ENCODE assay signal across 27 cellular contexts in the genomic region with DNA sequence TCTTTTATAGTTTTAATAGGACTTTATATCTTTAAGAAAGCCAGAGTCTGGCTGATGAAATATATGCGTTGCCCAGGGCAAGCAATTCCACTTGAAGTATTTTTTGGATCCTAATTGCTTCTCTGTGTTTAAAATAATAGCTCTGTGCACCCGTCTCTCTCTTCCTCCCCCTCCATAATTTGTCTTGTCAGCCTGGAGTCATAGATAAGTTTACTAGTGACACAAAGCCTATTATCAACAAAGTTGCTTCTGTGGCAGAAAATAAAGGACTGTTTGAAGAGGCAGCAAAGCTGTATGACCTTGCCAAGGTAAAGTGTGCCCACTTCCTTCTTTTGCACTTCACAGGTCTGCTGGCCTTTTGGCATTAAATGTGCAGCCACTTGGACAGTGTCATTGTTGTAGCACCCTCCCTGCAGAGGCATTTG. TPM values are rescaled to one million over a fixed set of nuclear protein-coding genes. Genes with fewer than 3 reads are reported as not detected.
DNase-seq lines count a peak whose midpoint lies in the region; ATAC-seq, FAIRE-seq and TF ChIP-seq lines count a peak whose summit lies in the region.
"Had no signal": no experiment of that assay in that cellular context is flagged by ENCODE, and none has a peak within 500 bp of the region (broad histone marks: within the 10 kb centered on the region; RNA-seq: fewer than 3 reads in every experiment).

No MANE protein-coding gene starts in this region.

- TF ChIP-seq CTCF in K562 (IDR thresholded peaks at IDR 0.05 in 2 of 3, conservative IDR thresholded peaks at IDR 0.05 in 1 of 3; ENCODE audit: insufficient read depth in 2 of 3, low read depth in 1 of 3, low read length in 3 of 3): no peak
- TF ChIP-seq CTCF in osteocyte (IDR thresholded peaks at IDR 0.05): no peak
- TF ChIP-seq CTCF in hepatocyte (IDR thresholded peaks at IDR 0.05; ENCODE audit: poor library complexity): no peak

- H3K36me3 ChIP-seq in GM23248 (ENCODE audit: low read depth): peaks cover 21% of the 10 kb centered on the region
- H3K36me3 ChIP-seq in K562 (ENCODE audit: control insufficient read depth, insufficient read depth, low read length): peaks cover 94% of the 10 kb centered on the region
- no peaks in the 10 kb centered on the region for H3K36me3 ChIP-seq in hepatocyte (replicated peaks; ENCODE audit: insufficient read depth, low read depth)

- no peaks in the 10 kb centered on the region for H3K9me1 ChIP-seq in K562 (ENCODE audit: control insufficient read depth, insufficient read depth, low read length)

- CTCF ChIA-PET in activated CD8-positive, alpha-beta memory T cell treated with anti-CD3 and anti-CD28 coated beads, Interleukin-2, amount 10 ng/mL, durations not matched to agents 7 days and 5 days (lab: Charles Lee): interaction anchor here (1.5 to 3.2 kb wide), 2 partner anchors 16 to 33 kb away, joined by 3 to 11 read pairs; no protein-coding TSS in a partner anchor
- CTCF ChIA-PET in K562 (lab: Yijun Ruan, JAX; ENCODE audit: low intra/inter-chr PET ratio): no interaction called here
- CTCF ChIA-PET in activated CD4-positive, alpha-beta memory T cell treated with anti-CD3 and anti-CD28 coated beads for 36 hours (lab: Charles Lee): no interaction called here

- no peaks in the 10 kb centered on the region for H3K27me3 ChIP-seq in GM23248 (replicated peaks; ENCODE audit: insufficient read depth)
- no peaks in the 10 kb centered on the region for H3K27me3 ChIP-seq in K562 (ENCODE audit: control insufficient read depth in 2 of 2, insufficient read depth in 2 of 2, low read length in 2 of 2)
- no peaks in the 10 kb centered on the region for H3K27me3 ChIP-seq in hepatocyte
- H3K27me3 ChIP-seq: body of pancreas, heart right ventricle, neutrophil, vagina had no signal

- H3K36me3 Mint-ChIP-seq in activated CD8-positive, alpha-beta memory T cell treated with anti-CD3 and anti-CD28 coated beads, Interleukin-2, amount 10 ng/mL, durations not matched to agents 7 days and 5 days: peaks cover 58% of the 10 kb centered on the region
- H3K36me3 Mint-ChIP-seq in osteocyte (ENCODE audit: unreplicated experiment): peaks cover 63% of the 10 kb centered on the region
- peaks cover 57% of the 10 kb centered on the region for H3K36me3 Mint-ChIP-seq in activated CD4-positive, alpha-beta memory T cell treated with anti-CD3 and anti-CD28 coated beads for 36 hours

- H3K4me2 ChIP-seq in GM23248 (ENCODE audit: unreplicated experiment): no peak overlapping the region
- peak overlapping the region; percentile 29; the same call in 1 of the 2 replicates for H3K4me2 ChIP-seq in K562 (ENCODE audit: insufficient read depth, low read length)
- no peak overlapping the region for H3K4me2 ChIP-seq in hepatocyte

- 71 to 78% methylated on average over 2 of the region's 2 CpGs for WGBS in GM23248 (ENCODE audit: low coverage in 1 of 2, low lambda C conversion rate in 2 of 2, missing lambda C conversion rate in 2 of 2), 2 experiments
- WGBS in K562 (ENCODE audit: insufficient coverage, low coverage, missing lambda C conversion rate): 19% methylated on average over 2 of the region's 2 CpGs
- 54% methylated on average over 2 of the region's 2 CpGs for WGBS in hepatocyte (ENCODE audit: low lambda C conversion rate, missing lambda C conversion rate)

- no peak overlapping the region for H3K27ac Mint-ChIP-seq in activated CD8-positive, alpha-beta memory T cell treated with anti-CD3 and anti-CD28 coated beads, Interleukin-2, amount 10 ng/mL, durations not matched to agents 7 days and 5 days
- H3K27ac Mint-ChIP-seq in osteocyte (ENCODE audit: unreplicated experiment): peak overlapping the region; percentile 85
- H3K27ac Mint-ChIP-seq in activated CD4-positive, alpha-beta memory T cell treated with anti-CD3 and anti-CD28 coated beads for 36 hours: no peak overlapping the region
- H3K27ac Mint-ChIP-seq: activated naive CD8-positive, alpha-beta T cell treated with anti-CD3 and anti-CD28 coated beads, Interleukin-2, amount 10 ng/mL, durations not matched to agents 7 days and 5 days; immature natural killer cell had no signal

- 0 out of 4 replicates have a peak, but pooled peaks of 1 of the 2 experiments have one; percentile 6 for TF ChIP-seq RAD21 in K562 (CRISPR knock-in tag; conservative IDR thresholded peaks at IDR 0.05 in 1 of 2, IDR thresholded peaks at IDR 0.05 in 1 of 2)

- no peak; the same call in 1 of the 2 replicates for TF ChIP-seq EP300 in K562 (IDR thresholded peaks at IDR 0.05; ENCODE audit: low read length)

- H3K9me2 ChIP-seq in GM23248 (ENCODE audit: insufficient read depth) (no peaks in the 10 kb centered on the region), hepatocyte (replicated peaks; ENCODE audit: insufficient read depth) (no peaks in the 10 kb centered on the region)

- H3K9ac ChIP-seq in GM23248: 0 out of 2 replicates have a peak overlapping the region, but pooled peaks have one; percentile 28
- no peak overlapping the region for H3K9ac ChIP-seq in K562 (ENCODE audit: insufficient read depth in 1 of 2, low read depth in 2 of 2, low read length in 2 of 2)

- no peak for TF ChIP-seq POLR2A in K562 (conservative IDR thresholded peaks at IDR 0.05)

- FAIRE-seq in K562 (lab: Jason Lieb, UNC): peak; percentile 11

- peak; percentile 24 for DNase-seq in activated CD8-positive, alpha-beta memory T cell treated with anti-CD3 and anti-CD28 coated beads for 24 hours
- DNase-seq in activated CD8-positive, alpha-beta memory T cell treated with anti-CD3 and anti-CD28 coated beads, Interleukin-2, amount 10 ng/mL, durations not matched to agents 7 days and 5 days: no peak
- no peak for DNase-seq in GM23248
- peak in 1 of 4 experiments; percentile 26 for DNase-seq in K562 (ENCODE audit: extremely low read depth in 1 of 4, low spot score in 3 of 4)
- DNase-seq in osteocyte (ENCODE audit: extremely low spot score, unreplicated experiment): no peak
- DNase-seq in activated CD4-positive, alpha-beta memory T cell treated with anti-CD3 and anti-CD28 coated beads for 36 hours: no peak
- no peak for DNase-seq in hepatocyte (ENCODE audit: low spot score)
- DNase-seq: activated naive CD8-positive, alpha-beta T cell treated with anti-CD3 and anti-CD28 coated beads, Interleukin-2, amount 10 ng/mL, durations not matched to agents 7 days and 5 days; body of pancreas; C1 segment of cervical spinal cord; cortex of kidney; DMS 273 treated with DMSO at 0.1 percent for 48 hours; heart right ventricle; left ventricle myocardium inferior; MM.1S; NCI-H226; NCI-H82; stimulated activated CD4-positive, alpha-beta T cell treated with anti-CD3 and anti-CD28 coated beads, Interleukin-12 subunit alpha, Interleukin-12 subunit beta, amount 100 ng/mL, for 4 hours; T1000 had no signal

- H3K9me3 ChIP-seq in GM23248 (ENCODE audit: low read depth) (no peaks in the 10 kb centered on the region), K562 (replicated peaks; ENCODE audit: control insufficient read depth, insufficient read depth, low read depth, low read length) (no peaks in the 10 kb centered on the region), hepatocyte (ENCODE audit: low read depth) (no peaks in the 10 kb centered on the region)
- H3K9me3 ChIP-seq: body of pancreas, heart right ventricle, left ventricle myocardium inferior, neutrophil, vagina had no signal

- no peaks in the 10 kb centered on the region for H3K9me3 Mint-ChIP-seq in activated CD8-positive, alpha-beta memory T cell treated with anti-CD3 and anti-CD28 coated beads, Interleukin-2, amount 10 ng/mL, durations not matched to agents 7 days and 5 days (ENCODE audit: low read depth)
- H3K9me3 Mint-ChIP-seq in osteocyte (ENCODE audit: unreplicated experiment): no peaks in the 10 kb centered on the region
- no peaks in the 10 kb centered on the region for H3K9me3 Mint-ChIP-seq in activated CD4-positive, alpha-beta memory T cell treated with anti-CD3 and anti-CD28 coated beads for 36 hours
- H3K9me3 Mint-ChIP-seq: activated naive CD8-positive, alpha-beta T cell treated with anti-CD3 and anti-CD28 coated beads, Interleukin-2, amount 10 ng/mL, durations not matched to agents 7 days and 5 days; immature natural killer cell had no signal

- BruUV-seq in K562 (replicated peaks; lab: Mats Ljungman, UMichigan): no TSS peak

- H3K4me3 Mint-ChIP-seq in activated CD8-positive, alpha-beta memory T cell treated with anti-CD3 and anti-CD28 coated beads, Interleukin-2, amount 10 ng/mL, durations not matched to agents 7 days and 5 days: no peak overlapping the region
- H3K4me3 Mint-ChIP-seq in osteocyte (ENCODE audit: unreplicated experiment): no peak overlapping the region
- no peak overlapping the region for H3K4me3 Mint-ChIP-seq in activated CD4-positive, alpha-beta memory T cell treated with anti-CD3 and anti-CD28 coated beads for 36 hours
- H3K4me3 Mint-ChIP-seq: activated naive CD8-positive, alpha-beta T cell treated with anti-CD3 and anti-CD28 coated beads, Interleukin-2, amount 10 ng/mL, durations not matched to agents 7 days and 5 days; immature natural killer cell had no signal

- in situ Hi-C loops in GM23248 (cut with MboI) (no loop called here), K562 (cut with MboI) (no loop called here)

- ATAC-seq in activated CD8-positive, alpha-beta memory T cell treated with anti-CD3 and anti-CD28 coated beads, Interleukin-2, amount 10 ng/mL, durations not matched to agents 7 days and 5 days: no peak
- ATAC-seq in K562 (peak; percentile 42; the same call in 2 of the 3 replicates), HG03280 (IDR thresholded peaks at IDR 0.05; ENCODE audit: unreplicated experiment) (no peak)
- ATAC-seq: body of pancreas, HCT116, Panc1, SK-N-SH treated with all-trans-retinoic acid at 6 μM for 48 hours had no signal

- no peaks in the 10 kb centered on the region for H4K20me1 ChIP-seq in GM23248 (ENCODE audit: insufficient read depth)
- H4K20me1 ChIP-seq in K562 (replicated peaks; ENCODE audit: control insufficient read depth, insufficient read depth, low read length): no peaks in the 10 kb centered on the region; the same call in 1 of the 2 replicates
- H4K20me1 ChIP-seq in hepatocyte (ENCODE audit: insufficient read depth, poor library complexity, severe bottlenecking): no peaks in the 10 kb centered on the region

- H3F3A ChIP-seq in GM23248 (ENCODE audit: insufficient read depth): no peaks in the 10 kb centered on the region

- intact Hi-C loops in K562 (cut with micrococcal nuclease): no loop called here
- intact Hi-C loops in activated CD4-positive, alpha-beta memory T cell treated with anti-CD3 and anti-CD28 coated beads for 36 hours (cut with micrococcal nuclease): no loop called here

- no peaks in the 10 kb centered on the region for H3K4me1 ChIP-seq in GM23248 (ENCODE audit: insufficient read depth)
- H3K4me1 ChIP-seq in K562 (replicated peaks in 1 of 2; ENCODE audit: control insufficient read depth in 2 of 2, insufficient read depth in 2 of 2, low read length in 2 of 2): peaks cover 0 to 13% of the 10 kb centered on the region in 2 experiments; a peak in 3 of 5 replicates
- H3K4me1 ChIP-seq in hepatocyte (ENCODE audit: insufficient read depth): no peaks in the 10 kb centered on the region
- H3K4me1 ChIP-seq: body of pancreas, vagina had no signal

- H2AFZ ChIP-seq in GM23248: no peak overlapping the region
- H2AFZ ChIP-seq in K562 (ENCODE audit: low read depth, low read length): no peak overlapping the region
- no peak overlapping the region for H2AFZ ChIP-seq in hepatocyte

- no peaks in the 10 kb centered on the region for H3K27me3 Mint-ChIP-seq in activated CD8-positive, alpha-beta memory T cell treated with anti-CD3 and anti-CD28 coated beads, Interleukin-2, amount 10 ng/mL, durations not matched to agents 7 days and 5 days
- no peaks in the 10 kb centered on the region for H3K27me3 Mint-ChIP-seq in osteocyte (ENCODE audit: unreplicated experiment)
- H3K27me3 Mint-ChIP-seq in activated CD4-positive, alpha-beta memory T cell treated with anti-CD3 and anti-CD28 coated beads for 36 hours: no peaks in the 10 kb centered on the region
- H3K27me3 Mint-ChIP-seq: activated naive CD8-positive, alpha-beta T cell treated with anti-CD3 and anti-CD28 coated beads, Interleukin-2, amount 10 ng/mL, durations not matched to agents 7 days and 5 days had no signal

- no peak overlapping the region for H3K27ac ChIP-seq in GM23248
- no peak overlapping the region for H3K27ac ChIP-seq in K562 (ENCODE audit: extremely low read depth, low read depth, low read length)
- H3K27ac ChIP-seq in hepatocyte: no peak overlapping the region
- H3K27ac ChIP-seq: heart right ventricle, left ventricle myocardium inferior, neutrophil, vagina had no signal

- H3K4me3 ChIP-seq in GM23248 (no peak overlapping the region), K562 (no peak overlapping the region), hepatocyte (no peak overlapping the region)
- H3K4me3 ChIP-seq: body of pancreas, heart right ventricle, left ventricle myocardium inferior, vagina had no signal

- H3K4me1 Mint-ChIP-seq in activated CD8-positive, alpha-beta memory T cell treated with anti-CD3 and anti-CD28 coated beads, Interleukin-2, amount 10 ng/mL, durations not matched to agents 7 days and 5 days: peaks cover 18% of the 10 kb centered on the region
- H3K4me1 Mint-ChIP-seq in osteocyte (ENCODE audit: unreplicated experiment): peaks cover 78% of the 10 kb centered on the region
- H3K4me1 Mint-ChIP-seq in activated CD4-positive, alpha-beta memory T cell treated with anti-CD3 and anti-CD28 coated beads for 36 hours (ENCODE audit: low read depth): peaks cover 16% of the 10 kb centered on the region

- H3K79me2 ChIP-seq in GM23248 (ENCODE audit: insufficient read depth): no peaks in the 10 kb centered on the region
- H3K79me2 ChIP-seq in K562 (ENCODE audit: control insufficient read depth, insufficient read depth, low read length): no peaks in the 10 kb centered on the region
- H3K79me2 ChIP-seq in hepatocyte: no peaks in the 10 kb centered on the region

- POLR2A ChIA-PET in K562 (lab: Yijun Ruan, JAX): interaction anchor here (1.2 to 1.4 kb wide), 3 partner anchors 9 to 20 kb away, joined by 3 to 5 read pairs (median 3); no protein-coding TSS in a partner anchor
- POLR2A ChIA-PET in activated CD4-positive, alpha-beta memory T cell treated with anti-CD3 and anti-CD28 coated beads for 36 hours (lab: Charles Lee): no interaction called here

RNA-seq across cellular contexts. Expression of gene SLC12A3, which starts 28.6 kb away (rescaled TPM):
- not detected for total RNA-seq in activated CD8-positive, alpha-beta memory T cell treated with anti-CD3 and anti-CD28 coated beads, Interleukin-2, amount 10 ng/mL, durations not matched to agents 7 days and 5 days
- not detected in 2 replicates for total RNA-seq in GM23248 (2014; rRNA removed; shearing (Covaris generic))
- polyA plus RNA-seq in GM23248 (2016; fragmentation: Nextera tagmentation; extraction: Ambion mirVana): not detected in 2 replicates
- total RNA-seq in K562 (2011; cell fraction: chromatin; rRNA removed; ENCODE audit: low replicate concordance): not detected in 2 replicates
- total RNA-seq in K562 (2011; cell fraction: nucleolus; rRNA removed): not detected in 2 replicates
- not detected in 2 replicates for total RNA-seq in K562 (2011; cell fraction: nucleoplasm; rRNA removed)
- total RNA-seq in K562 (2014; rRNA removed): not detected in 2 replicates
- total RNA-seq in K562 (2014; rRNA removed; fragmentation: Illumina TruSeq; extraction: Trizol): not detected in 2 replicates
- total RNA-seq in K562 (2015; rRNA removed; fragmentation: Illumina TruSeq; extraction: Trizol): not detected in 2 replicates
- not detected in 2 replicates for total RNA-seq in K562 (2021)
- polyA plus RNA-seq in K562 (2011; rRNA removed): not detected in 2 replicates
- not detected in 2 replicates for polyA plus RNA-seq in K562 (2011; cell fraction: cytosol; rRNA removed)
- polyA plus RNA-seq in K562 (2011; cell fraction: nucleus; rRNA removed): 0.04 TPM in 1 of 2 replicates, not detected in the other
- 0.01 TPM in 1 of 2 replicates, not detected in the other for polyA plus RNA-seq in K562 (2012)
- not detected in 2 replicates for polyA plus RNA-seq in K562 (2014; fragmentation: Illumina TruSeq; extraction: Trizol)
- not detected for polyA plus RNA-seq in K562 (2014; fragmentation: Nextera tagmentation; extraction: Ambion mirVana)
- polyA plus RNA-seq in K562 (2014; rRNA removed): not detected in 2 replicates
- not detected in 2 replicates for polyA minus RNA-seq in K562 (2011; rRNA and poly(A)+ RNA removed)
- polyA minus RNA-seq in K562 (2011; cell fraction: cytosol; rRNA and poly(A)+ RNA removed): 0.95 and 1.3 TPM in 2 replicates
- 0.13 TPM in 1 of 2 replicates, not detected in the other for polyA minus RNA-seq in K562 (2011; cell fraction: nucleus; rRNA and poly(A)+ RNA removed)
- not detected in 2 replicates for total RNA-seq in osteocyte
- not detected for total RNA-seq in activated CD4-positive, alpha-beta memory T cell treated with anti-CD3 and anti-CD28 coated beads for 36 hours
- not detected in 2 replicates for total RNA-seq in hepatocyte
- not detected in 2 replicates for polyA plus RNA-seq in hepatocyte
- total RNA-seq: activated naive CD8-positive, alpha-beta T cell treated with anti-CD3 and anti-CD28 coated beads, Interleukin-2, amount 10 ng/mL, durations not matched to agents 7 days and 5 days; body of pancreas; G401; heart right ventricle; left ventricle myocardium inferior; vagina had no signal
- polyA plus RNA-seq: heart right ventricle had no signal
